19 cellular contexts compared by ENCODE assay signal in the genomic region with DNA sequence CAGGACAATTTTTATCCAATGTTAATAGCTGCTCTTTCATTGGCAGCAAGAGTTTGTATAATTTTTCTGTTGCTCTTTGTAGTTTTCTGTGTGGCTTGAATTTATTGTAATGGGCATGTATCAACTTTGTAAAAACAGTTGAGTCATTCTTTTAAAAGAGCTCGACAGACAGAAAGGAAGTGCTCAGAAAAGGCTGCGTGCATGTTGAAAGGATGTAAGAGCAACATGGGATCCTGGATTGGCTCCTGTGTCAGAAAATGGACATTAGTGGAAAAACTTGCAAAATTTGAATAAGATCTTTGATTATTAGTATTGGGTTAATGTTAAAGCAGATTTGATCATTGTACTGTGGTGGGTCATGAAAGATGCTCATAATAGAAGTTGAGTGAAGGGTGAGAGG.
A peak's percentile ranks its signal among the peaks of the same experiment; 100 is the strongest.
DNase-seq lines count a peak whose midpoint lies in the region; ATAC-seq, FAIRE-seq and TF ChIP-seq lines count a peak whose summit lies in the region.
"Had no signal": no experiment of that assay in that cellular context is flagged by ENCODE, and none has a peak within 500 bp of the region (broad histone marks: within the 10 kb centered on the region; RNA-seq: fewer than 3 reads in every experiment).

No MANE protein-coding gene starts in this region.

- H3K27ac ChIP-seq in breast epithelium (no peak overlapping the region), astrocyte (ENCODE audit: low read depth, low read length) (peak overlapping the region; percentile 32), left lung (peak overlapping the region in 1 of 2 donors; percentile 35)
- H3K27ac ChIP-seq: BLaER1 had no signal

- H3K36me3 Mint-ChIP-seq in MCF 10A (ENCODE audit: insufficient read depth, unreplicated experiment) (peaks cover 6% of the 10 kb centered on the region), astrocyte (ENCODE audit: low read depth, unreplicated experiment) (no peaks in the 10 kb centered on the region)
- H3K36me3 Mint-ChIP-seq in effector memory CD8-positive, alpha-beta T cell (ENCODE audit: insufficient read depth), result peaks cover 3% of the 10 kb centered on the region

- no peak for TF ChIP-seq POLR2A in breast epithelium (IDR thresholded peaks at IDR 0.05)

- CTCF ChIA-PET in MCF 10A (lab: Yijun Ruan, JAX), result no interaction called here

- H3K27me3 Mint-ChIP-seq in MCF 10A (ENCODE audit: insufficient read depth, unreplicated experiment) (no peaks in the 10 kb centered on the region), astrocyte (ENCODE audit: low read depth, unreplicated experiment) (no peaks in the 10 kb centered on the region)
- peaks cover 0 to 6% of the 10 kb centered on the region in 2 donors for H3K27me3 Mint-ChIP-seq in effector memory CD8-positive, alpha-beta T cell
- H3K27me3 Mint-ChIP-seq: activated CD4-positive, alpha-beta T cell treated with anti-CD3 and anti-CD28 coated beads for 36 hours had no signal

- POLR2A ChIA-PET in MCF 10A (lab: Yijun Ruan, JAX), result no interaction called here

- H3K9me3 ChIP-seq in breast epithelium (no peaks in the 10 kb centered on the region), astrocyte (ENCODE audit: insufficient read depth, low read depth, low read length) (no peaks in the 10 kb centered on the region), left lung (no peaks in the 10 kb centered on the region)
- H3K9me3 ChIP-seq: ascending aorta, heart left ventricle had no signal

- H3K4me3 Mint-ChIP-seq in MCF 10A (ENCODE audit: unreplicated experiment) (no peak overlapping the region), astrocyte (ENCODE audit: unreplicated experiment) (peak overlapping the region; percentile 30)
- no peak overlapping the region for H3K4me3 Mint-ChIP-seq in effector memory CD8-positive, alpha-beta T cell
- H3K4me3 Mint-ChIP-seq: activated CD4-positive, alpha-beta T cell treated with anti-CD3 and anti-CD28 coated beads for 36 hours had no signal

- no peak for FAIRE-seq in astrocyte (lab: Jason Lieb, UNC)
- FAIRE-seq: A204.1 had no signal

- H2AFZ ChIP-seq in astrocyte (ENCODE audit: low read depth, low read length), result no peak overlapping the region

- H3K27ac Mint-ChIP-seq in MCF 10A (ENCODE audit: low read depth, unreplicated experiment), result peak overlapping the region; percentile 40
- peak overlapping the region; percentile 92 for H3K27ac Mint-ChIP-seq in astrocyte (ENCODE audit: unreplicated experiment)
- H3K27ac Mint-ChIP-seq in effector memory CD8-positive, alpha-beta T cell, result no peak overlapping the region
- H3K27ac Mint-ChIP-seq: activated CD4-positive, alpha-beta T cell treated with anti-CD3 and anti-CD28 coated beads for 36 hours had no signal

- BruUV-seq in MCF 10A (replicated peaks; lab: Mats Ljungman, UMichigan), result no TSS peak

- no peaks in the 10 kb centered on the region for H4K20me1 ChIP-seq in astrocyte (ENCODE audit: insufficient read depth, low read length)
- H4K20me1 ChIP-seq: BLaER1 had no signal

- intact Hi-C loops in MCF 10A (cut with micrococcal nuclease), result no loop called here
- intact Hi-C loops in breast epithelium (cut with DNase I; ENCODE audit: low total_unique reads), result no loop called here
- intact Hi-C loops in left lung (cut with DNase I), result no loop called here

- no peaks in the 10 kb centered on the region for H3K79me2 ChIP-seq in astrocyte (ENCODE audit: insufficient read depth, low read length)

- H3K4me1 Mint-ChIP-seq in MCF 10A (ENCODE audit: insufficient read depth, unreplicated experiment) (peaks cover 32% of the 10 kb centered on the region), astrocyte (ENCODE audit: low read depth, unreplicated experiment) (peaks cover 57% of the 10 kb centered on the region)
- peaks cover 3 to 4% of the 10 kb centered on the region in 2 donors for H3K4me1 Mint-ChIP-seq in effector memory CD8-positive, alpha-beta T cell (ENCODE audit: low read depth in 2 of 2)

- H3K4me1 ChIP-seq in breast epithelium, result peaks cover 0 to 4% of the 10 kb centered on the region in 2 donors
- peaks cover 52% of the 10 kb centered on the region for H3K4me1 ChIP-seq in astrocyte (ENCODE audit: insufficient read depth, low read length)
- peaks cover 12 to 84% of the 10 kb centered on the region in 2 donors for H3K4me1 ChIP-seq in left lung

- no peaks in the 10 kb centered on the region for H3K27me3 ChIP-seq in breast epithelium
- H3K27me3 ChIP-seq in astrocyte (ENCODE audit: insufficient read depth, low read length), result no peaks in the 10 kb centered on the region
- no peaks in the 10 kb centered on the region for H3K27me3 ChIP-seq in left lung
- H3K27me3 ChIP-seq: ascending aorta, BLaER1, heart left ventricle had no signal

- TF ChIP-seq CTCF in MCF 10A (IDR thresholded peaks at IDR 0.05; ENCODE audit: unreplicated experiment) (no peak), breast epithelium (IDR thresholded peaks at IDR 0.05) (no peak), astrocyte (IDR thresholded peaks at IDR 0.05; ENCODE audit: insufficient read depth, low read depth, low read length) (no peak), left lung (IDR thresholded peaks at IDR 0.05) (no peak)

- ATAC-seq in effector memory CD8-positive, alpha-beta T cell (replicated peaks), result no peak
- ATAC-seq in left lung (no peak), HG03280 (IDR thresholded peaks at IDR 0.05; ENCODE audit: unreplicated experiment) (no peak)
- ATAC-seq: activated CD4-positive, alpha-beta T cell treated with anti-CD3 and anti-CD28 coated beads for 36 hours; heart left ventricle had no signal

- H3K36me3 ChIP-seq in breast epithelium, result no peaks in the 10 kb centered on the region
- no peaks in the 10 kb centered on the region for H3K36me3 ChIP-seq in astrocyte (ENCODE audit: insufficient read depth, low read length)
- no peaks in the 10 kb centered on the region for H3K36me3 ChIP-seq in left lung
- H3K36me3 ChIP-seq: ascending aorta, BLaER1, heart left ventricle had no signal

- H3K9me3 Mint-ChIP-seq in MCF 10A (ENCODE audit: unreplicated experiment) (no peaks in the 10 kb centered on the region), astrocyte (ENCODE audit: unreplicated experiment) (no peaks in the 10 kb centered on the region)
- H3K9me3 Mint-ChIP-seq in effector memory CD8-positive, alpha-beta T cell, result no peaks in the 10 kb centered on the region

- no peak overlapping the region for H3K9ac ChIP-seq in astrocyte (ENCODE audit: low read length)
- H3K9ac ChIP-seq: BLaER1 had no signal

- DNase-seq in MCF 10A (ENCODE audit: unreplicated experiment), result no peak
- DNase-seq in breast epithelium (ENCODE audit: low spot score in 2 of 2), result no peak
- peak; percentile 31 for DNase-seq in astrocyte (ENCODE audit: low read depth)
- DNase-seq in kidney glomerular epithelial cell (lab: John Stamatoyannopoulos, UW), result peak; percentile 29
- DNase-seq in effector memory CD8-positive, alpha-beta T cell, result no peak
- no peak for DNase-seq in NCI-H146 treated with DMSO at 0.1 percent for 48 hours (lab: John Stamatoyannopoulos, UW; ENCODE audit: unreplicated experiment)
- no peak for DNase-seq in left lung
- DNase-seq: activated CD4-positive, alpha-beta T cell treated with anti-CD3 and anti-CD28 coated beads for 36 hours; activated naive CD4-positive, alpha-beta T cell treated with anti-CD3 and anti-CD28 coated beads, Interleukin-2, amount 50 U/mL, for 16 hours; GF-D8; heart left ventricle; KG1; NCI-H526; nucleus accumbens; retina had no signal

- H3K4me2 ChIP-seq in astrocyte (ENCODE audit: low read length), result peak overlapping the region; percentile 1
- H3K4me2 ChIP-seq: BLaER1 had no signal

- no peak overlapping the region for H3K4me3 ChIP-seq in breast epithelium
- no peak overlapping the region for H3K4me3 ChIP-seq in astrocyte (ENCODE audit: insufficient read depth, low read depth, low read length)
- no peak overlapping the region for H3K4me3 ChIP-seq in left lung
- H3K4me3 ChIP-seq: ascending aorta, BLaER1, heart left ventricle had no signal

Comparison
In these comparisons a context has a peak if more than half of its experiments do, and no peak if none do; other contexts are left out.
1. DNase-seq: peak in astrocyte (single experiment) and kidney glomerular epithelial cell (single experiment); none in MCF 10A (single experiment), breast epithelium (0 of 2), effector memory CD8-positive, alpha-beta T cell (0 of 3), NCI-H146 treated with DMSO at 0.1 percent for 48 hours (single experiment) and left lung (0 of 2).
2. H3K27ac Mint-ChIP-seq: peak in MCF 10A (single experiment) and astrocyte (single experiment); none in effector memory CD8-positive, alpha-beta T cell (0 of 2).